ENCODE assay signal across 8 cellular contexts in the genomic region with DNA sequence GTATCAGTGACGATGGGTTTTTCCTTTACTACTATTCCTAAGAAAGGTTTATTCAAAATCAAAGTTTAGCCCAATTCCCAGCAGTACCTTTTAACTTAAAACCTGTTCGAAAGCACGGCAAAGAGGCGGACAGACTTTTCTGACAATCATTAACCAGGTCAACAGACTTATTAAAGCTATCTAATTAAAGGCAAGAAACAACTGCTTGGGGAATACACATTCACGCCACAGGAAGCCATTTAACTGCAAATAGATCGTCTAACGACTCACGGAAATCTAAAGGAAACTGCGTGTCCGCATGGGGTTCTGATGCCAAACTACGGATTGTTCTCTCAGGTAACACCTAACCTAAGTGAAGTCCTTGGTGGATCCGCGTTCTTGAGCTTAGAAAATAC. TPM values are rescaled to one million over a fixed set of nuclear protein-coding genes. Genes with fewer than 3 reads are reported as not detected.
DNase-seq lines count a peak whose midpoint lies in the region; ATAC-seq, FAIRE-seq and TF ChIP-seq lines count a peak whose summit lies in the region.

No MANE protein-coding gene starts in this region.

- no peaks in the 10 kb centered on the region for H3K9me3 ChIP-seq in kidney (ENCODE audit: control insufficient read depth in 1 of 2, low read length in 2 of 2)
- no peaks in the 10 kb centered on the region for H3K9me3 ChIP-seq in suprapubic skin

- no peak for TF ChIP-seq CTCF in BJ (IDR thresholded peaks at IDR 0.05; ENCODE audit: insufficient read depth, low read depth, low read length)
- no peak for TF ChIP-seq CTCF in kidney (IDR thresholded peaks at IDR 0.05; ENCODE audit: borderline replicate concordance, extremely low read depth, insufficient read depth)
- TF ChIP-seq CTCF in suprapubic skin (IDR thresholded peaks at IDR 0.05) = no peak

- intact Hi-C loops in kidney (cut with DNase I) = no loop called here

- peaks cover 4% of the 10 kb centered on the region for H3K27me3 Mint-ChIP-seq in activated naive CD8-positive, alpha-beta T cell treated with anti-CD3 and anti-CD28 coated beads, Interleukin-2, amount 10 ng/mL, durations not matched to agents 7 days and 5 days

- H3K9me3 Mint-ChIP-seq in activated naive CD8-positive, alpha-beta T cell treated with anti-CD3 and anti-CD28 coated beads, Interleukin-2, amount 10 ng/mL, durations not matched to agents 7 days and 5 days = no peaks in the 10 kb centered on the region

- peak overlapping the region; percentile 89 for H3K4me3 Mint-ChIP-seq in activated naive CD8-positive, alpha-beta T cell treated with anti-CD3 and anti-CD28 coated beads, Interleukin-2, amount 10 ng/mL, durations not matched to agents 7 days and 5 days

- peak overlapping the region; percentile 92 to 96 for H3K27ac ChIP-seq in kidney (ENCODE audit: low read depth in 2 of 2, low read length in 2 of 2)
- H3K27ac ChIP-seq in suprapubic skin = peak overlapping the region; percentile 99

- H3K36me3 ChIP-seq in BJ (ENCODE audit: control insufficient read depth, insufficient read depth, low read length) (no peaks in the 10 kb centered on the region), kidney (ENCODE audit: control insufficient read depth in 1 of 2, insufficient read depth in 2 of 2, low read length in 2 of 2) (no peaks in the 10 kb centered on the region), suprapubic skin (no peaks in the 10 kb centered on the region)

- H3K27ac Mint-ChIP-seq in activated naive CD8-positive, alpha-beta T cell treated with anti-CD3 and anti-CD28 coated beads, Interleukin-2, amount 10 ng/mL, durations not matched to agents 7 days and 5 days = peak overlapping the region; percentile 95

- peak overlapping the region; percentile 96 for H3K4me3 ChIP-seq in BJ (ENCODE audit: low read depth, low read length)
- H3K4me3 ChIP-seq in kidney (ENCODE audit: low read length in 2 of 2) = peak overlapping the region; percentile 88 to 98
- H3K4me3 ChIP-seq in suprapubic skin = peak overlapping the region; percentile 94

- 2% methylated on average over 13 of the region's 13 CpGs for whole genome bisulfite sequencing in suprapubic skin

- peaks cover 25% of the 10 kb centered on the region for H3K4me1 Mint-ChIP-seq in activated naive CD8-positive, alpha-beta T cell treated with anti-CD3 and anti-CD28 coated beads, Interleukin-2, amount 10 ng/mL, durations not matched to agents 7 days and 5 days

- H3K27me3 ChIP-seq in BJ (ENCODE audit: control insufficient read depth, insufficient read depth, low read length) (no peaks in the 10 kb centered on the region), suprapubic skin (no peaks in the 10 kb centered on the region)

- ATAC-seq in GM19043 (IDR thresholded peaks at IDR 0.05; ENCODE audit: low read depth, unreplicated experiment) = peak; percentile 5
- ATAC-seq in HG03432 (IDR thresholded peaks at IDR 0.05; ENCODE audit: unreplicated experiment) = peak; percentile 10
- ATAC-seq in activated naive CD8-positive, alpha-beta T cell treated with anti-CD3 and anti-CD28 coated beads, Interleukin-2, amount 10 ng/mL, durations not matched to agents 7 days and 5 days (ENCODE audit: low read depth) = peak; percentile 11

- H3K4me1 ChIP-seq in kidney (ENCODE audit: control insufficient read depth in 1 of 2, insufficient read depth in 1 of 2, low read depth in 1 of 2, low read length in 2 of 2) (no peaks in the 10 kb centered on the region), suprapubic skin (peaks cover 37% of the 10 kb centered on the region)

- CTCF ChIA-PET in BJ (lab: Yijun Ruan, JAX) = interaction anchor here (1.5 to 2.5 kb wide), 3 partner anchors 129 to 190 kb away, joined by 3 to 6 read pairs (median 5); no protein-coding TSS in a partner anchor

- peak overlapping the region; percentile 94 to 97 for H3K9ac ChIP-seq in kidney (ENCODE audit: low read length in 2 of 2)

- POLR2A ChIA-PET in BJ (lab: Charles Lee) = interaction anchor here (0.7 to 1.8 kb wide), 5 partner anchors 88 to 200 kb away, joined by 3 to 8 read pairs (median 5); a partner anchor contains a TSS
- POLR2A ChIA-PET in activated naive CD8-positive, alpha-beta T cell treated with anti-CD3 and anti-CD28 coated beads, Interleukin-2, amount 10 ng/mL, durations not matched to agents 7 days and 5 days (lab: Charles Lee) = interaction anchor here (1.5 to 3.0 kb wide), 2 partner anchors 26 to 88 kb away, joined by 5 to 39 read pairs; a partner anchor contains a TSS

- no peak for DNase-seq in BJ (ENCODE audit: low read depth)
- no peak for DNase-seq in activated naive CD8-positive, alpha-beta T cell treated with anti-CD3 and anti-CD28 coated beads, Interleukin-2, amount 10 ng/mL, durations not matched to agents 7 days and 5 days
- DNase-seq in kidney = no peak
- DNase-seq in suprapubic skin (ENCODE audit: low spot score in 2 of 2) = peak in 1 of 2 donors; percentile 59
- DNase-seq in inferior parietal cortex (ENCODE audit: extremely low spot score) = no peak
- no peak for DNase-seq in retina

- TF ChIP-seq POLR2A in suprapubic skin (IDR thresholded peaks at IDR 0.05) = no peak

- no peak for TF ChIP-seq EP300 in suprapubic skin (IDR thresholded peaks at IDR 0.05)

- H3K36me3 Mint-ChIP-seq in activated naive CD8-positive, alpha-beta T cell treated with anti-CD3 and anti-CD28 coated beads, Interleukin-2, amount 10 ng/mL, durations not matched to agents 7 days and 5 days = no peaks in the 10 kb centered on the region

- peak; percentile 35 for FAIRE-seq in kidney (lab: Jason Lieb, UNC)

RNA-seq across cellular contexts. Expression of gene USP53, which starts 0.7 kb away (rescaled TPM):
- 70.5 and 148 TPM in 2 replicates for polyA plus RNA-seq in BJ (2011; rRNA removed)
- polyA minus RNA-seq in BJ (2011; rRNA and poly(A)+ RNA removed) = 85.3 and 87.5 TPM in 2 replicates
- total RNA-seq in activated naive CD8-positive, alpha-beta T cell treated with anti-CD3 and anti-CD28 coated beads, Interleukin-2, amount 10 ng/mL, durations not matched to agents 7 days and 5 days = 10 to 100 TPM; 13.3 to 15.1 TPM
- 59.9 TPM for total RNA-seq in kidney
- polyA plus RNA-seq in kidney (ENCODE audit: insufficient read depth, low read depth, low replicate concordance) = 8.4 TPM
- total RNA-seq in suprapubic skin = 10 to 100 TPM; 21.1 to 57.3 (median 37.8) TPM
